14 cellular contexts compared by ENCODE assay signal in the genomic region with DNA sequence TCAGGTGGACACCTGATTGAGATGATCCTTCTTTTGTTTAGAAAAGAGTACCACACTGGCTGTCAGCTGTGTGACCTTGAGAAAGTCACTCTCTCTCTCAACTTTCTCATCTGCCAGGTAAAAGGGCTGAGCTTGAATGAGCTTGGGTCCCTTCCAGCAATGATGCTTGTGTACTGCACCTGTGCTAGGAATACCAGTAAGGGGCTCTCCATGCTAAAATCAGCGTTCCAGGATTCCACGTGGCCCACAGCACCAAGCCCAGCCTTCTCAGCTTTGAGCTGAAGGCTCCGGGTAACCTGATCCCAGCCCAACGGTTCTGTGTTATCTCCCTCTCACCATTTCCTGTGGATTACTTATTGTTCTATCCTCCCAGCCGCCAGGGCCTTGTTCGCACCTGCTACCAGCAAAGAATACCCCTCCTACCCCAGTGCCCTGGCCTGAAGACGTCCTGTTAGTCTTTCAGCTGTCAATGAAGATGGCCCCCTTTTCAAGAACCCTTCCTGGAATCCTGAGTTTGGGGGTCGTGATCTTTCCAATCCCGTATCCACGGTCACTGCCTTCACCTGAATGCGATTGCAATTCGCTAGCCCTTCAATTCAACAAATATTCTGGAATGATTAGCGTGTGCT. TPM values are rescaled to one million over a fixed set of nuclear protein-coding genes. Genes with fewer than 3 reads are reported as not detected.
A peak's percentile ranks its signal among the peaks of the same experiment; 100 is the strongest.
DNase-seq lines count a peak whose midpoint lies in the region; ATAC-seq and TF ChIP-seq lines count a peak whose summit lies in the region.
"Had no signal": no experiment of that assay in that cellular context is flagged by ENCODE, and none has a peak within 500 bp of the region (broad histone marks: within the 10 kb centered on the region; RNA-seq: fewer than 3 reads in every experiment).

No MANE protein-coding gene starts in this region.

- no peak for ATAC-seq in HG03108 (IDR thresholded peaks at IDR 0.05; ENCODE audit: unreplicated experiment)
- ATAC-seq in HG03139 (IDR thresholded peaks at IDR 0.05; ENCODE audit: unreplicated experiment): no peak
- no peak for ATAC-seq in activated naive CD8-positive, alpha-beta T cell treated with anti-CD3 and anti-CD28 coated beads, Interleukin-2, amount 50 U/mL, for 24 hours

- H3K36me3 ChIP-seq in endodermal cell (ENCODE audit: control insufficient read depth, insufficient read depth, low read length): no peaks in the 10 kb centered on the region
- H3K36me3 ChIP-seq: HAP-1, right atrium auricular region had no signal

- H3K9ac ChIP-seq in endodermal cell (ENCODE audit: extremely low read depth, low read length, poor library complexity, severe bottlenecking): no peak overlapping the region

- 56 to 66% methylated on average over 13 of the region's 13 CpGs for WGBS in endodermal cell (ENCODE audit: insufficient coverage in 1 of 2, insufficient read length in 1 of 2), 2 experiments

- no peak for TF ChIP-seq CTCF in endodermal cell (conservative IDR thresholded peaks at IDR 0.05)

- no peaks in the 10 kb centered on the region for H3K36me3 Mint-ChIP-seq in endodermal cell (ENCODE audit: low read depth)
- H3K36me3 Mint-ChIP-seq in activated naive CD8-positive, alpha-beta T cell treated with anti-CD3 and anti-CD28 coated beads, Interleukin-2, amount 50 U/mL, for 24 hours (ENCODE audit: low read depth): no peaks in the 10 kb centered on the region
- H3K36me3 Mint-ChIP-seq: mesothelial cell of epicardium had no signal

- peak overlapping the region; percentile 11 for H3K4me3 Mint-ChIP-seq in endodermal cell
- no peak overlapping the region for H3K4me3 Mint-ChIP-seq in activated naive CD8-positive, alpha-beta T cell treated with anti-CD3 and anti-CD28 coated beads, Interleukin-2, amount 50 U/mL, for 24 hours
- H3K4me3 Mint-ChIP-seq: mesothelial cell of epicardium had no signal

- DNase-seq in COLO668 (lab: John Stamatoyannopoulos, UW; ENCODE audit: unreplicated experiment): peak; percentile 90
- peak; percentile 67 to 68 for DNase-seq in Kasumi-1 (lab: John Stamatoyannopoulos, UW)
- peak; percentile 78 to 87 for DNase-seq in NCI-H526 (lab: John Stamatoyannopoulos, UW)
- peak; percentile 83 for DNase-seq in endodermal cell
- DNase-seq in putamen (ENCODE audit: low spot score): no peak
- DNase-seq in activated naive CD8-positive, alpha-beta T cell treated with anti-CD3 and anti-CD28 coated beads, Interleukin-2, amount 50 U/mL, for 24 hours: no peak
- DNase-seq: amniotic stem cell, EL, NCI-H1694 treated with DMSO at 0.1 percent for 48 hours had no signal

- no peaks in the 10 kb centered on the region for H3K9me3 ChIP-seq in endodermal cell (ENCODE audit: control insufficient read depth, low read length)
- H3K9me3 ChIP-seq: HAP-1, right atrium auricular region had no signal

- H3K4me3 ChIP-seq in endodermal cell (ENCODE audit: low read length): no peak overlapping the region
- H3K4me3 ChIP-seq: HAP-1, right atrium auricular region had no signal

- no peak overlapping the region for H3K27ac ChIP-seq in endodermal cell (ENCODE audit: low read depth, low read length)

- peaks cover 44% of the 10 kb centered on the region for H3K4me1 Mint-ChIP-seq in endodermal cell
- H3K4me1 Mint-ChIP-seq in activated naive CD8-positive, alpha-beta T cell treated with anti-CD3 and anti-CD28 coated beads, Interleukin-2, amount 50 U/mL, for 24 hours: peaks cover 4% of the 10 kb centered on the region

- H3K4me1 ChIP-seq in endodermal cell (ENCODE audit: control insufficient read depth, insufficient read depth, low read length): peaks cover 13% of the 10 kb centered on the region

- H3K9me3 Mint-ChIP-seq in endodermal cell: no peaks in the 10 kb centered on the region
- H3K9me3 Mint-ChIP-seq in activated naive CD8-positive, alpha-beta T cell treated with anti-CD3 and anti-CD28 coated beads, Interleukin-2, amount 50 U/mL, for 24 hours: no peaks in the 10 kb centered on the region
- H3K9me3 Mint-ChIP-seq: mesothelial cell of epicardium had no signal

- H3K27me3 Mint-ChIP-seq in endodermal cell (ENCODE audit: insufficient read depth): no peaks in the 10 kb centered on the region
- no peaks in the 10 kb centered on the region for H3K27me3 Mint-ChIP-seq in activated naive CD8-positive, alpha-beta T cell treated with anti-CD3 and anti-CD28 coated beads, Interleukin-2, amount 50 U/mL, for 24 hours

- peak overlapping the region; percentile 45 for H3K27ac Mint-ChIP-seq in endodermal cell
- H3K27ac Mint-ChIP-seq in activated naive CD8-positive, alpha-beta T cell treated with anti-CD3 and anti-CD28 coated beads, Interleukin-2, amount 50 U/mL, for 24 hours: no peak overlapping the region
- H3K27ac Mint-ChIP-seq: mesothelial cell of epicardium had no signal

- H3K27me3 ChIP-seq in endodermal cell (ENCODE audit: control insufficient read depth, insufficient read depth, low read length, poor library complexity, severe bottlenecking): no peaks in the 10 kb centered on the region
- H3K27me3 ChIP-seq: right atrium auricular region had no signal

RNA-seq across cellular contexts. Expression of a gene that starts 54.2 kb away (rescaled TPM):
- total RNA-seq in endodermal cell: 10 to 100 TPM; 82.6 to 98.0 TPM
- polyA plus RNA-seq in endodermal cell (2013, experiment 1 of 2): 15.1 TPM
- 15.8 TPM for polyA plus RNA-seq in endodermal cell (2013, experiment 2 of 2)

Comparison
In these comparisons a context has a peak if more than half of its experiments do, and no peak if none do; other contexts are left out.
1. DNase-seq: peak in COLO668 (single experiment), Kasumi-1 (2 of 2), NCI-H526 (2 of 2) and endodermal cell (single experiment); none in putamen (single experiment) and activated naive CD8-positive, alpha-beta T cell treated with anti-CD3 and anti-CD28 coated beads, Interleukin-2, amount 50 U/mL, for 24 hours (single experiment).